ENCODE assay signal across 2 cellular contexts in genomic region chr15:58775402-58775801, GRCh38.
TF ChIP-seq lines count a peak whose summit lies in the region.

No MANE protein-coding gene starts in this region.

TF ChIP-seq in HEK293, 187 proteins besides CTCF, POLR2A, EP300 and RAD21:
- peak; percentile 76 for TF ChIP-seq PRDM10 (tag by site-specific recombination; IDR thresholded peaks at IDR 0.05)
- no peak for TF ChIP-seq ZNF585B (tag by site-specific recombination; IDR thresholded peaks at IDR 0.05)
- TF ChIP-seq PBX3 (CRISPR knock-in tag; IDR thresholded peaks at IDR 0.05): no peak
- TF ChIP-seq GLI2 (tag by site-specific recombination; IDR thresholded peaks at IDR 0.05; ENCODE audit: borderline replicate concordance, low read depth): no peak
TF ChIP-seq in HEK293: peak in this region for 1.

TF ChIP-seq in K562, 482 proteins besides CTCF, POLR2A, EP300 and RAD21:
- TF ChIP-seq ZNF431 (CRISPR knock-in tag; IDR thresholded peaks at IDR 0.05) (no peak), PRDM10 (IDR thresholded peaks at IDR 0.05; ENCODE audit: partially characterized antibody) (peak; percentile 73)
TF ChIP-seq in K562: peak in this region for 1.
